In genomic region chr3:10447527-10448260, GRCh38 we compare ENCODE assay signal across 17 cellular contexts. TPM values are rescaled to one million over a fixed set of nuclear protein-coding genes. Genes with fewer than 3 reads are reported as not detected.
"Had no signal": no experiment of that assay in that cellular context is flagged by ENCODE, and none has a peak within 500 bp of the region (broad histone marks: within the 10 kb centered on the region; RNA-seq: fewer than 3 reads in every experiment).

No MANE protein-coding gene starts in this region.

- H3K4me1 Mint-ChIP-seq: activated CD8-positive, alpha-beta memory T cell treated with anti-CD3 and anti-CD28 coated beads, Interleukin-2, amount 10 ng/mL, durations not matched to agents 7 days and 5 days; brain had no signal

- H3K36me3 ChIP-seq: pancreas, transverse colon had no signal

- H3K4me3 Mint-ChIP-seq: activated CD8-positive, alpha-beta memory T cell treated with anti-CD3 and anti-CD28 coated beads, Interleukin-2, amount 10 ng/mL, durations not matched to agents 7 days and 5 days; activated T-cell treated with anti-CD3 and anti-CD28 coated beads, Interleukin-2, amount 50 U/mL, for 24 hours; brain; central memory CD8-positive, alpha-beta T cell; neural crest cell; stimulated activated naive B cell treated with anti-CD40 and anti-IgM and Interleukin-4, amounts not matched to agents 10 μg/mL and 1 μg/mL and 100 μg/mL, for 72 hours had no signal

- H3K27me3 Mint-ChIP-seq: brain had no signal

- H3K9me3 ChIP-seq: pancreas, transverse colon had no signal

- H3K4me1 ChIP-seq: pancreas, transverse colon had no signal

- H3K36me3 Mint-ChIP-seq: activated CD8-positive, alpha-beta memory T cell treated with anti-CD3 and anti-CD28 coated beads, Interleukin-2, amount 10 ng/mL, durations not matched to agents 7 days and 5 days; activated naive CD4-positive, alpha-beta T cell treated with anti-CD3 and anti-CD28 coated beads, Interleukin-2, amount 50 U/mL, for 72 hours; stimulated activated naive B cell treated with anti-CD40 and anti-IgM and Interleukin-4, amounts not matched to agents 10 μg/mL and 1 μg/mL and 100 μg/mL, for 72 hours had no signal

- ATAC-seq: activated CD8-positive, alpha-beta memory T cell treated with anti-CD3 and anti-CD28 coated beads, Interleukin-2, amount 10 ng/mL, durations not matched to agents 7 days and 5 days; activated naive CD4-positive, alpha-beta T cell treated with anti-CD3 and anti-CD28 coated beads, Interleukin-2, amount 50 U/mL, for 72 hours; esophagus mucosa; pancreas; stimulated activated naive B cell treated with anti-CD40 and anti-IgM and Interleukin-4, amounts not matched to agents 10 μg/mL and 1 μg/mL and 100 μg/mL, for 72 hours had no signal

- H3K4me3 ChIP-seq: pancreas, transverse colon had no signal

- H3K27ac ChIP-seq: pancreas, transverse colon had no signal

- H3K9me3 Mint-ChIP-seq: activated naive CD4-positive, alpha-beta T cell treated with anti-CD3 and anti-CD28 coated beads, Interleukin-2, amount 50 U/mL, for 72 hours; activated T-cell treated with anti-CD3 and anti-CD28 coated beads, Interleukin-2, amount 50 U/mL, for 24 hours; brain; central memory CD8-positive, alpha-beta T cell; neural crest cell had no signal

- H3K27ac Mint-ChIP-seq: activated CD8-positive, alpha-beta memory T cell treated with anti-CD3 and anti-CD28 coated beads, Interleukin-2, amount 10 ng/mL, durations not matched to agents 7 days and 5 days; activated naive CD4-positive, alpha-beta T cell treated with anti-CD3 and anti-CD28 coated beads, Interleukin-2, amount 50 U/mL, for 72 hours; activated T-cell treated with anti-CD3 and anti-CD28 coated beads, Interleukin-2, amount 50 U/mL, for 24 hours; stimulated activated naive B cell treated with anti-CD40 and anti-IgM and Interleukin-4, amounts not matched to agents 10 μg/mL and 1 μg/mL and 100 μg/mL, for 72 hours had no signal

- DNase-seq: activated CD4-positive, alpha-beta T cell treated with anti-CD3 and anti-CD28 coated beads for 1 hour; activated CD4-positive, alpha-beta T cell treated with anti-CD3 and anti-CD28 coated beads, Interleukin-2, amount 50 U/mL, for 48 hours; activated CD8-positive, alpha-beta memory T cell treated with anti-CD3 and anti-CD28 coated beads, Interleukin-2, amount 10 ng/mL, durations not matched to agents 7 days and 5 days; activated effector memory CD4-positive, alpha-beta T cell treated with Interleukin-2 at 50 U/mL for 16 hours; activated T-cell treated with anti-CD3 and anti-CD28 coated beads, Interleukin-2, amount 50 U/mL, for 24 hours; mesenchymal stem cell; pancreas; stimulated activated CD4-positive, alpha-beta T cell treated with anti-CD3 and anti-CD28 coated beads, Interleukin-1b, Interleukin-23, amount 100 ng/mL, for 48 hours; stimulated activated naive B cell treated with anti-CD40 and anti-IgM and Interleukin-4, amounts not matched to agents 10 μg/mL and 1 μg/mL and 100 μg/mL, for 72 hours; T1000; transverse colon had no signal

- H3K27me3 ChIP-seq: pancreas, transverse colon had no signal

RNA-seq across cellular contexts. Expression of gene ATP2B2, which starts 57.7 kb away (rescaled TPM):
- total RNA-seq: activated CD8-positive, alpha-beta memory T cell treated with anti-CD3 and anti-CD28 coated beads, Interleukin-2, amount 10 ng/mL, durations not matched to agents 7 days and 5 days; activated naive CD4-positive, alpha-beta T cell treated with anti-CD3 and anti-CD28 coated beads, Interleukin-2, amount 50 U/mL, for 72 hours; dermis microvascular lymphatic vessel endothelial cell; transverse colon had no signal
